Comparison of ENCODE assay signal across 12 cellular contexts in genomic region chr9:115146581-115147021, GRCh38. TPM values are rescaled to one million over a fixed set of nuclear protein-coding genes. Genes with fewer than 3 reads are reported as not detected.
DNase-seq lines count a peak whose midpoint lies in the region; ATAC-seq and TF ChIP-seq lines count a peak whose summit lies in the region.
"Had no signal": no experiment of that assay in that cellular context is flagged by ENCODE, and none has a peak within 500 bp of the region (broad histone marks: within the 10 kb centered on the region; RNA-seq: fewer than 3 reads in every experiment).

No MANE protein-coding gene starts in this region.

- POLR2A ChIA-PET in activated CD8-positive, alpha-beta T cell treated with anti-CD3 and anti-CD28 coated beads, Interleukin-2, amount 10 ng/mL, durations not matched to agents 7 days and 5 days (lab: Charles Lee), result no interaction called here
- POLR2A ChIA-PET in GM10248 (lab: Yijun Ruan, JAX), result no interaction called here

- peaks cover 20% of the 10 kb centered on the region for H3K27me3 Mint-ChIP-seq in activated CD8-positive, alpha-beta T cell treated with anti-CD3 and anti-CD28 coated beads, Interleukin-2, amount 10 ng/mL, durations not matched to agents 7 days and 5 days (ENCODE audit: low read depth)

- no peaks in the 10 kb centered on the region for H3K9me3 Mint-ChIP-seq in activated CD8-positive, alpha-beta T cell treated with anti-CD3 and anti-CD28 coated beads, Interleukin-2, amount 10 ng/mL, durations not matched to agents 7 days and 5 days (ENCODE audit: insufficient read depth)
- H3K9me3 Mint-ChIP-seq: activated naive CD4-positive, alpha-beta T cell treated with anti-CD3 and anti-CD28 coated beads, Interleukin-2, amount 50 U/mL, for 72 hours had no signal

- H3K4me1 ChIP-seq in gastroesophageal sphincter (peaks cover 0 to 20% (median 7%) of the 10 kb centered on the region in 3 donors), sigmoid colon (peaks cover 0 to 42% (median 38%) of the 10 kb centered on the region in 4 donors)

- intact Hi-C loops in sigmoid colon (cut with DNase I), result loop anchor here (2.0 to 5.0 kb wide), 3 partner anchors 56 to 129 kb away; no protein-coding TSS in a partner anchor

- H3K4me3 ChIP-seq in gastroesophageal sphincter (no peak overlapping the region), sigmoid colon (no peak overlapping the region)

- DNase-seq in ELR (ENCODE audit: low read depth), result peak; percentile 95
- peak; percentile 87 for DNase-seq in sigmoid colon
- no peak for DNase-seq in activated CD8-positive, alpha-beta T cell treated with anti-CD3 and anti-CD28 coated beads, Interleukin-2, amount 10 ng/mL, durations not matched to agents 7 days and 5 days
- no peak for DNase-seq in NCI-H1436 treated with DMSO at 0.1 percent for 48 hours (lab: John Stamatoyannopoulos, UW)
- DNase-seq in T-helper 9 cell, result no peak
- DNase-seq in GM10248 (ENCODE audit: extremely low spot score), result no peak
- DNase-seq: activated CD4-positive, alpha-beta T cell treated with anti-CD3 and anti-CD28 coated beads for 1 hour; head of caudate nucleus; OCI-M1 had no signal

- no peaks in the 10 kb centered on the region for H3K36me3 ChIP-seq in gastroesophageal sphincter
- H3K36me3 ChIP-seq in sigmoid colon, result no peaks in the 10 kb centered on the region

- H3K27ac ChIP-seq in gastroesophageal sphincter, result peak overlapping the region; percentile 83 to 93 (median 88)
- H3K27ac ChIP-seq in sigmoid colon, result peak overlapping the region; percentile 85 to 90 (median 88)

- ATAC-seq in SK-N-SH treated with all-trans-retinoic acid at 6 μM for 48 hours (peak; percentile 91), gastroesophageal sphincter (peak; percentile 95)
- ATAC-seq in activated CD8-positive, alpha-beta T cell treated with anti-CD3 and anti-CD28 coated beads, Interleukin-2, amount 10 ng/mL, durations not matched to agents 7 days and 5 days, result no peak
- ATAC-seq: activated naive CD4-positive, alpha-beta T cell treated with anti-CD3 and anti-CD28 coated beads, Interleukin-2, amount 50 U/mL, for 72 hours had no signal

- H3K27me3 ChIP-seq in gastroesophageal sphincter (no peaks in the 10 kb centered on the region), sigmoid colon (no peaks in the 10 kb centered on the region)

- CTCF ChIA-PET in activated CD8-positive, alpha-beta T cell treated with anti-CD3 and anti-CD28 coated beads, Interleukin-2, amount 10 ng/mL, durations not matched to agents 7 days and 5 days (lab: Charles Lee), result no interaction called here
- CTCF ChIA-PET in GM10248 (lab: Yijun Ruan, JAX), result no interaction called here

- no peak overlapping the region for H3K27ac Mint-ChIP-seq in activated CD8-positive, alpha-beta T cell treated with anti-CD3 and anti-CD28 coated beads, Interleukin-2, amount 10 ng/mL, durations not matched to agents 7 days and 5 days
- H3K27ac Mint-ChIP-seq: activated naive CD4-positive, alpha-beta T cell treated with anti-CD3 and anti-CD28 coated beads, Interleukin-2, amount 50 U/mL, for 72 hours had no signal

- TF ChIP-seq POLR2A in gastroesophageal sphincter (IDR thresholded peaks at IDR 0.05) (no peak), sigmoid colon (IDR thresholded peaks at IDR 0.05) (no peak)

- WGBS in gastroesophageal sphincter (ENCODE audit: low coverage in 1 of 2), 2 donors, result 16 to 25% methylated on average over 4 of the region's 4 CpGs
- WGBS in sigmoid colon, 2 donors, result 55 to 65% methylated on average over 4 of the region's 4 CpGs

- no peak for TF ChIP-seq CTCF in gastroesophageal sphincter (IDR thresholded peaks at IDR 0.05)
- no peak for TF ChIP-seq CTCF in sigmoid colon (IDR thresholded peaks at IDR 0.05)
- TF ChIP-seq CTCF in GM10248 (IDR thresholded peaks at IDR 0.05; ENCODE audit: control extremely low read depth, extremely low read depth, low read depth, missing control alignments), result no peak

- TF ChIP-seq EP300 in gastroesophageal sphincter (IDR thresholded peaks at IDR 0.05) (peak; percentile 46), sigmoid colon (IDR thresholded peaks at IDR 0.05) (peak; percentile 85 to 99 (median 98))

- H3K4me1 Mint-ChIP-seq in activated CD8-positive, alpha-beta T cell treated with anti-CD3 and anti-CD28 coated beads, Interleukin-2, amount 10 ng/mL, durations not matched to agents 7 days and 5 days (ENCODE audit: low read depth), result peaks cover 21% of the 10 kb centered on the region

- H3K9me3 ChIP-seq in gastroesophageal sphincter (no peaks in the 10 kb centered on the region), sigmoid colon (no peaks in the 10 kb centered on the region)

- peaks cover 1% of the 10 kb centered on the region for H3K36me3 Mint-ChIP-seq in activated CD8-positive, alpha-beta T cell treated with anti-CD3 and anti-CD28 coated beads, Interleukin-2, amount 10 ng/mL, durations not matched to agents 7 days and 5 days (ENCODE audit: low read depth)
- H3K36me3 Mint-ChIP-seq: activated naive CD4-positive, alpha-beta T cell treated with anti-CD3 and anti-CD28 coated beads, Interleukin-2, amount 50 U/mL, for 72 hours had no signal

- no peak overlapping the region for H3K4me3 Mint-ChIP-seq in activated CD8-positive, alpha-beta T cell treated with anti-CD3 and anti-CD28 coated beads, Interleukin-2, amount 10 ng/mL, durations not matched to agents 7 days and 5 days

TF ChIP-seq in SK-N-SH treated with all-trans-retinoic acid at 6 μM for 48 hours, 23 proteins besides CTCF, POLR2A, EP300 and RAD21:
- TF ChIP-seq OSR1 (CRISPR knock-in tag; IDR thresholded peaks at IDR 0.05), result no peak
- peak; percentile 75 for TF ChIP-seq ISL1 (CRISPR knock-in tag; IDR thresholded peaks at IDR 0.05)
- TF ChIP-seq POU6F1 (CRISPR knock-in tag; IDR thresholded peaks at IDR 0.05; ENCODE audit: borderline replicate concordance, low read depth), result no peak

RNA-seq across cellular contexts. Expression of gene TNC, which starts 28.6 kb away (rescaled TPM):
- total RNA-seq in gastroesophageal sphincter, result 100 to 1,000 TPM; 194 to 799 (median 466) TPM
- total RNA-seq in sigmoid colon, result 100 to 1,000 TPM; 127 to 742 (median 590) TPM
- polyA plus RNA-seq in sigmoid colon, result 10 to 100 TPM in 1 of 3 donors, 1 to 10 TPM in 1, under 1 TPM in 1; 0.69 to 37.8 (median 1.2) TPM
- not detected for total RNA-seq in activated CD8-positive, alpha-beta T cell treated with anti-CD3 and anti-CD28 coated beads, Interleukin-2, amount 10 ng/mL, durations not matched to agents 7 days and 5 days
- total RNA-seq: activated naive CD4-positive, alpha-beta T cell treated with anti-CD3 and anti-CD28 coated beads, Interleukin-2, amount 50 U/mL, for 72 hours had no signal

Comparison
In these comparisons a context has a peak if more than half of its experiments do, and no peak if none do; other contexts are left out.
1. DNase-seq: peak in ELR (single experiment) and sigmoid colon (single experiment); none in activated CD8-positive, alpha-beta T cell treated with anti-CD3 and anti-CD28 coated beads, Interleukin-2, amount 10 ng/mL, durations not matched to agents 7 days and 5 days (single experiment), NCI-H1436 treated with DMSO at 0.1 percent for 48 hours (single experiment), T-helper 9 cell (single experiment) and GM10248 (single experiment).
2. RNA of gene TNC, which starts 28.6 kb away (total RNA-seq): 127 to 742 TPM in sigmoid colon and 194 to 799 TPM in gastroesophageal sphincter; not detected in activated CD8-positive, alpha-beta T cell treated with anti-CD3 and anti-CD28 coated beads, Interleukin-2, amount 10 ng/mL, durations not matched to agents 7 days and 5 days; every median in the first group is over 100 times any median in the second.